2 cellular contexts compared by ENCODE assay signal in genomic region chr19:30481823-30482222, GRCh38.
TF ChIP-seq lines count a peak whose summit lies in the region.

No MANE protein-coding gene starts in this region.

TF ChIP-seq in A549, 52 proteins besides CTCF, POLR2A, EP300 and RAD21 (continued from another document):
- no peak for TF ChIP-seq PBX3 (IDR thresholded peaks at IDR 0.05)
- no peak for TF ChIP-seq CHD2 (IDR thresholded peaks at IDR 0.05; ENCODE audit: low read length, partially characterized antibody)
- no peak for TF ChIP-seq BCL3 (IDR thresholded peaks at IDR 0.05)

TF ChIP-seq in HEK293, 187 proteins besides CTCF, POLR2A, EP300 and RAD21 (continued from another document):
- 0 out of 2 replicates have a peak, but pooled peaks have one; percentile 46 for TF ChIP-seq ZNF280D (tag by site-specific recombination; IDR thresholded peaks at IDR 0.05)
